Comparison of ENCODE assay signal across 8 cellular contexts in genomic region chr19:15419413-15420025, GRCh38. TPM values are rescaled to one million over a fixed set of nuclear protein-coding genes. Genes with fewer than 3 reads are reported as not detected.
DNase-seq lines count a peak whose midpoint lies in the region; ATAC-seq, FAIRE-seq and TF ChIP-seq lines count a peak whose summit lies in the region.

No MANE protein-coding gene starts in this region.

- peak; percentile 17 for DNase-seq in NCI-H2029 (lab: John Stamatoyannopoulos, UW)
- DNase-seq in NCI-H2029 treated with DMSO at 0.1 percent for 48 hours (lab: John Stamatoyannopoulos, UW), result no peak
- no peak for DNase-seq in SJCRH30
- DNase-seq in fibroblast of lung (ENCODE audit: low read depth in 2 of 2), result no peak
- DNase-seq in small intestine, result no peak
- no peak for DNase-seq in COR-L47 (lab: John Stamatoyannopoulos, UW)

- H2AFZ ChIP-seq in fibroblast of lung (ENCODE audit: low read length), result peak overlapping the region; percentile 24

- no peak overlapping the region for H3K9ac ChIP-seq in fibroblast of lung (ENCODE audit: insufficient read depth, low read length)

- peaks cover 40% of the 10 kb centered on the region for H3K79me2 ChIP-seq in fibroblast of lung (ENCODE audit: control insufficient read depth, insufficient read depth, low read length)

- peak overlapping the region; percentile 96 for H3K4me2 ChIP-seq in fibroblast of lung (ENCODE audit: extremely low read depth, insufficient read depth, low read length)

- no peak for TF ChIP-seq CTCF in fibroblast of lung (conservative IDR thresholded peaks at IDR 0.05 in 1 of 2, IDR thresholded peaks at IDR 0.05 in 1 of 2; ENCODE audit: low read depth in 1 of 2, low read length in 2 of 2)

- WGBS in small intestine, 3 donors, result 29 to 36% (median 30%) methylated on average over 16 of the region's 16 CpGs

- no peaks in the 10 kb centered on the region for H4K20me1 ChIP-seq in fibroblast of lung (ENCODE audit: control insufficient read depth, extremely low read depth, insufficient read depth, low read length)

- FAIRE-seq in small intestine (lab: Jason Lieb, UNC), result no peak

- no peak overlapping the region for H3K27ac ChIP-seq in SJCRH30
- H3K27ac ChIP-seq in fibroblast of lung (ENCODE audit: insufficient read depth, low read length), result peak overlapping the region; percentile 40
- peak overlapping the region in 13 of 21 experiments; percentile 9 to 95 (median 57) for H3K27ac ChIP-seq in skin epidermis
- H3K27ac ChIP-seq in small intestine (ENCODE audit: low read depth in 1 of 2, low read length in 1 of 2), result no peak overlapping the region

- H3K27me3 ChIP-seq in SJCRH30, result no peaks in the 10 kb centered on the region
- H3K27me3 ChIP-seq in fibroblast of lung (ENCODE audit: control insufficient read depth, insufficient read depth, low read length), result no peaks in the 10 kb centered on the region
- no peaks in the 10 kb centered on the region for H3K27me3 ChIP-seq in small intestine (ENCODE audit: control insufficient read depth in 2 of 2, insufficient read depth in 2 of 2, low read length in 2 of 2)

- H3K36me3 ChIP-seq in SJCRH30, result peaks cover 31% of the 10 kb centered on the region
- H3K36me3 ChIP-seq in fibroblast of lung (ENCODE audit: control insufficient read depth, insufficient read depth, low read length), result peaks cover 17% of the 10 kb centered on the region
- peaks cover 9 to 11% of the 10 kb centered on the region in 2 donors for H3K36me3 ChIP-seq in small intestine (ENCODE audit: control insufficient read depth in 2 of 2, insufficient read depth in 2 of 2, low read length in 2 of 2)

- ATAC-seq in HG03571 (IDR thresholded peaks at IDR 0.05; ENCODE audit: unreplicated experiment), result no peak

- H3K9me3 ChIP-seq in SJCRH30 (replicated peaks), result no peaks in the 10 kb centered on the region
- no peaks in the 10 kb centered on the region for H3K9me3 ChIP-seq in fibroblast of lung (ENCODE audit: control insufficient read depth, insufficient read depth, low read depth, low read length)
- H3K9me3 ChIP-seq in small intestine (ENCODE audit: control insufficient read depth, low read depth), result no peaks in the 10 kb centered on the region

- H3K4me1 ChIP-seq in SJCRH30 (peaks cover 20% of the 10 kb centered on the region), fibroblast of lung (ENCODE audit: control insufficient read depth, extremely low read depth, insufficient read depth, low read length) (peaks cover 5% of the 10 kb centered on the region), small intestine (ENCODE audit: control insufficient read depth in 2 of 2, insufficient read depth in 1 of 2, low read depth in 1 of 2, low read length in 1 of 2) (peaks cover 1 to 15% of the 10 kb centered on the region in 2 donors)

- H3K4me3 ChIP-seq in SJCRH30 (peak overlapping the region; percentile 16), fibroblast of lung (replicated peaks in 1 of 4; ENCODE audit: control extremely low read depth in 1 of 4, insufficient read depth in 1 of 4, low read depth in 3 of 4, low read length in 4 of 4) (peak overlapping the region; percentile 32 to 70 (median 57)), skin epidermis (peak overlapping the region; percentile 13 to 93 (median 80)), small intestine (ENCODE audit: low read depth in 1 of 2, low read length in 2 of 2) (peak overlapping the region in 1 of 2 donors; percentile 36)

RNA-seq across cellular contexts. Expression of gene AKAP8L, which starts 0.7 kb away (rescaled TPM):
- total RNA-seq in SJCRH30 (2014; rRNA removed; shearing (Covaris generic)), result 86.0 and 111 TPM in 2 replicates
- 61.1 and 87.0 TPM in 2 replicates for total RNA-seq in fibroblast of lung
- polyA plus RNA-seq in fibroblast of lung, result 18.0 and 22.9 TPM in 2 replicates
- 25.1 and 26.9 TPM in 2 replicates for polyA plus RNA-seq in fibroblast of lung (2012)
- polyA minus RNA-seq in fibroblast of lung (ENCODE audit: low replicate concordance), result 48.8 and 66.7 TPM in 2 replicates
- polyA plus RNA-seq in small intestine, result 100 to 1,000 TPM in 1 of 3 donors, 10 to 100 TPM in 2; 40.4 to 134 (median 94.2) TPM

RNA-seq across cellular contexts. Expression of gene WIZ, which starts 30.2 kb away (rescaled TPM):
- 23.0 and 23.8 TPM in 2 replicates for total RNA-seq in SJCRH30 (2014; rRNA removed; shearing (Covaris generic))
- total RNA-seq in fibroblast of lung, result 5.6 and 9.7 TPM in 2 replicates
- 7.5 and 9.5 TPM in 2 replicates for polyA plus RNA-seq in fibroblast of lung
- polyA plus RNA-seq in fibroblast of lung (2012), result 19.8 and 25.7 TPM in 2 replicates
- 8.0 and 9.9 TPM in 2 replicates for polyA minus RNA-seq in fibroblast of lung (ENCODE audit: low replicate concordance)
- polyA plus RNA-seq in small intestine, result 10 to 100 TPM in 2 of 3 donors, 1 to 10 TPM in 1; 7.0 to 18.0 (median 13.0) TPM

RNA-seq across cellular contexts. Expression of gene AKAP8, which starts 39.9 kb away (rescaled TPM):
- 26.9 and 28.1 TPM in 2 replicates for total RNA-seq in SJCRH30 (2014; rRNA removed; shearing (Covaris generic))
- total RNA-seq in fibroblast of lung, result 9.8 and 9.9 TPM in 2 replicates
- polyA plus RNA-seq in fibroblast of lung (13.0 and 14.4 TPM in 2 replicates), small intestine (10 to 100 TPM; 14.1 to 21.7 (median 16.2) TPM)
- polyA plus RNA-seq in fibroblast of lung (2012), result 12.5 and 12.9 TPM in 2 replicates
- polyA minus RNA-seq in fibroblast of lung (ENCODE audit: low replicate concordance), result 3.4 and 3.5 TPM in 2 replicates

RNA-seq across cellular contexts. Expression of gene RASAL3, which starts 44.8 kb away (rescaled TPM):
- 0.12 TPM in 1 of 2 replicates, not detected in the other for total RNA-seq in SJCRH30 (2014; rRNA removed; shearing (Covaris generic))
- under 0.01 TPM in 1 of 2 replicates, not detected in the other for total RNA-seq in fibroblast of lung
- 0.01 TPM in 1 of 2 replicates, not detected in the other for polyA plus RNA-seq in fibroblast of lung
- not detected in 2 replicates for polyA plus RNA-seq in fibroblast of lung (2012)
- not detected in 2 replicates for polyA minus RNA-seq in fibroblast of lung (ENCODE audit: low replicate concordance)
- 1 to 10 TPM; 1.3 to 8.1 (median 2.6) TPM for polyA plus RNA-seq in small intestine

RNA-seq across cellular contexts. Expression of gene PGLYRP2, which starts 59.8 kb away (rescaled TPM):
- total RNA-seq in SJCRH30 (2014; rRNA removed; shearing (Covaris generic)), result not detected in 2 replicates
- total RNA-seq in fibroblast of lung, result not detected in 2 replicates
- polyA plus RNA-seq in fibroblast of lung (not detected in 2 replicates), small intestine (under 1 TPM in 1 of 3 donors, not detected in 2; 0.54 TPM)
- polyA plus RNA-seq in fibroblast of lung (2012), result not detected in 2 replicates
- not detected in 2 replicates for polyA minus RNA-seq in fibroblast of lung (ENCODE audit: low replicate concordance)

Comparison
In these comparisons a context has a peak if more than half of its experiments do, and no peak if none do; other contexts are left out.
1. H3K27ac ChIP-seq: peak in fibroblast of lung (single experiment) and skin epidermis (13 of 21); none in SJCRH30 (single experiment) and small intestine (0 of 2).